23 cellular contexts compared by ENCODE assay signal in genomic region chr1:220717800-220718640, GRCh38. TPM values are rescaled to one million over a fixed set of nuclear protein-coding genes. Genes with fewer than 3 reads are reported as not detected.
DNase-seq lines count a peak whose midpoint lies in the region; ATAC-seq and TF ChIP-seq lines count a peak whose summit lies in the region.
"Had no signal": no experiment of that assay in that cellular context is flagged by ENCODE, and none has a peak within 500 bp of the region (broad histone marks: within the 10 kb centered on the region; RNA-seq: fewer than 3 reads in every experiment).

No MANE protein-coding gene starts in this region.

- H3K4me1 ChIP-seq in GM23248 (ENCODE audit: insufficient read depth), result no peaks in the 10 kb centered on the region
- H3K4me1 ChIP-seq: Caco-2, colonic mucosa had no signal

- DNase-seq in NB4 (ENCODE audit: low read depth), result peak; percentile 14
- DNase-seq in activated CD8-positive, alpha-beta memory T cell treated with anti-CD3 and anti-CD28 coated beads, Interleukin-2, amount 50 U/mL, for 4 hours, result no peak
- no peak for DNase-seq in NCI-H526 (lab: John Stamatoyannopoulos, UW)
- DNase-seq in GM23248, result no peak
- DNase-seq: activated CD4-positive, alpha-beta memory T cell treated with anti-CD3 and anti-CD28 coated beads for 36 hours; activated T-cell treated with anti-CD3 and anti-CD28 coated beads, Interleukin-2, amount 50 U/mL, for 1 hour; Caco-2; colonic mucosa; Kasumi-1; mesenchymal stem cell; natural killer cell; NCI-H1417 treated with DMSO at 0.1 percent for 48 hours; NCI-H69; posterior cingulate gyrus; stimulated activated CD4-positive, alpha-beta T cell treated with anti-CD3 and anti-CD28 coated beads, Interleukin-4, amount 100 ng/mL, for 1 hour; substantia nigra; T-helper 17 cell; WERI-Rb-1 had no signal

- no peak overlapping the region for H3K4me2 ChIP-seq in GM23248 (ENCODE audit: unreplicated experiment)
- H3K4me2 ChIP-seq: hepatocyte had no signal

- H3K9me3 ChIP-seq in GM23248 (ENCODE audit: low read depth), result no peaks in the 10 kb centered on the region
- H3K9me3 ChIP-seq: Caco-2, colonic mucosa had no signal

- H3K4me3 ChIP-seq in NB4 (ENCODE audit: low read depth, low read length), result no peak overlapping the region
- H3K4me3 ChIP-seq in GM23248, result no peak overlapping the region
- H3K4me3 ChIP-seq: colonic mucosa, hepatocyte, skin epidermis had no signal

- no peaks in the 10 kb centered on the region for H4K20me1 ChIP-seq in GM23248 (ENCODE audit: insufficient read depth)

- peaks cover 3% of the 10 kb centered on the region for H3K27me3 ChIP-seq in GM23248 (replicated peaks; ENCODE audit: insufficient read depth)
- H3K27me3 ChIP-seq: colonic mucosa, hepatocyte had no signal

- TF ChIP-seq POLR2A in NB4 (IDR thresholded peaks at IDR 0.05; ENCODE audit: extremely low read depth, insufficient read length), result no peak

- no peak overlapping the region for H2AFZ ChIP-seq in GM23248
- H2AFZ ChIP-seq: hepatocyte had no signal

- H3K9me2 ChIP-seq in GM23248 (ENCODE audit: insufficient read depth), result no peaks in the 10 kb centered on the region

- H3F3A ChIP-seq in GM23248 (ENCODE audit: insufficient read depth), result no peaks in the 10 kb centered on the region

- no peaks in the 10 kb centered on the region for H3K36me3 ChIP-seq in GM23248 (ENCODE audit: low read depth)
- H3K36me3 ChIP-seq: colonic mucosa, WERI-Rb-1 had no signal

- no peak overlapping the region for H3K9ac ChIP-seq in GM23248

- H3K27ac ChIP-seq in GM23248, result no peak overlapping the region
- H3K27ac ChIP-seq: colonic mucosa, hepatocyte, skin epidermis, WERI-Rb-1 had no signal

- ATAC-seq in GM19395 (IDR thresholded peaks at IDR 0.05; ENCODE audit: unreplicated experiment) (peak; percentile 82), HG02759 (IDR thresholded peaks at IDR 0.05; ENCODE audit: unreplicated experiment) (peak; percentile 82), GM18907 (IDR thresholded peaks at IDR 0.05; ENCODE audit: unreplicated experiment) (no peak)
- ATAC-seq: natural killer cell, T-helper 17 cell had no signal

- in situ Hi-C loops in GM23248 (cut with MboI), result no loop called here

- 60 to 65% methylated on average over 20 of the region's 20 CpGs for WGBS in GM23248 (ENCODE audit: low coverage in 1 of 2, low lambda C conversion rate in 2 of 2, missing lambda C conversion rate in 2 of 2), 2 experiments

- no peaks in the 10 kb centered on the region for H3K79me2 ChIP-seq in GM23248 (ENCODE audit: insufficient read depth)
- H3K79me2 ChIP-seq: hepatocyte had no signal

- no peak for TF ChIP-seq CTCF in NB4 (IDR thresholded peaks at IDR 0.05; ENCODE audit: low read depth, low read length)

RNA-seq across cellular contexts. Expression of gene C1orf115, which starts 27.9 kb away (rescaled TPM):
- total RNA-seq in GM23248 (2014; rRNA removed; shearing (Covaris generic)), result 0.76 and 1.9 TPM in 2 replicates
- 0.58 and 0.83 TPM in 2 replicates for polyA plus RNA-seq in GM23248 (2016; fragmentation: Nextera tagmentation; extraction: Ambion mirVana)

RNA-seq across cellular contexts. Expression of gene MTARC2, which starts 30.1 kb away (rescaled TPM):
- 0.13 and 1.9 TPM in 2 replicates for total RNA-seq in GM23248 (2014; rRNA removed; shearing (Covaris generic))
- 4.0 and 4.8 TPM in 2 replicates for polyA plus RNA-seq in GM23248 (2016; fragmentation: Nextera tagmentation; extraction: Ambion mirVana)
- total RNA-seq: activated CD4-positive, alpha-beta memory T cell treated with anti-CD3 and anti-CD28 coated beads for 36 hours had no signal
